In the genomic region with DNA sequence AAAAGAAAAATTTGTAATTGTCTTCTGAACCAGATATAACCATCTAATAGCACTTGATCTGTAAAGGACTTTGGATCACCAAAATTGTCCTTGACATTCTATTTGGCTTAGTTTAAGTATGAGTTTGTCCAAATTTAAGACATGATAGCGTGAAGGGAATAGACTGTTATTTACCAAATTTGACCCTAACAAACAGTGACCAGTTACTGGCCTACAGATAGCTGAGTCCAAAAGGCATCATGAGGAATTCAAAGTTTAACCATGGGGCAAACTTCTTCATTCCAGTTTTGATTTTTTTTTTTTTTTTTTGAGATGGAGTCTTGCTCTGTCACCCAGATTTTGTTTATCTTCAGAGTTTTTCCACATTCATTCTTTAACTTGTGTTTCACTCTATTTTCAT, we compare ENCODE assay signal across 24 cellular contexts. TPM values are rescaled to one million over a fixed set of nuclear protein-coding genes. Genes with fewer than 3 reads are reported as not detected.
DNase-seq lines count a peak whose midpoint lies in the region; ATAC-seq, FAIRE-seq and TF ChIP-seq lines count a peak whose summit lies in the region.
"Had no signal": no experiment of that assay in that cellular context is flagged by ENCODE, and none has a peak within 500 bp of the region (broad histone marks: within the 10 kb centered on the region; RNA-seq: fewer than 3 reads in every experiment).

No MANE protein-coding gene starts in this region.

- peaks cover 88% of the 10 kb centered on the region for H3K79me2 ChIP-seq in Karpas-422 (ENCODE audit: low read length)

- ATAC-seq in memory B cell (ENCODE audit: low read depth) (no peak), HG03159 (IDR thresholded peaks at IDR 0.05; ENCODE audit: unreplicated experiment) (no peak)
- ATAC-seq: Right ventricle myocardium inferior had no signal

- no peaks in the 10 kb centered on the region for H3K9me3 ChIP-seq in A673 (ENCODE audit: low read depth, low read length, poor library complexity, severe bottlenecking)
- H3K9me3 ChIP-seq in Karpas-422 (ENCODE audit: low read length): no peaks in the 10 kb centered on the region
- H3K9me3 ChIP-seq: SJCRH30 had no signal

- H3K9me2 ChIP-seq in Karpas-422 (replicated peaks; ENCODE audit: insufficient read depth, low read length): no peaks in the 10 kb centered on the region

- no peaks in the 10 kb centered on the region for H4K20me1 ChIP-seq in Karpas-422 (ENCODE audit: insufficient read depth, low read depth, low read length)

- TF ChIP-seq CTCF in A673 (conservative IDR thresholded peaks at IDR 0.05; ENCODE audit: low read depth, low read length) (no peak), chondrocyte (IDR thresholded peaks at IDR 0.05) (no peak)

- peak overlapping the region; percentile 8 for H3K27ac Mint-ChIP-seq in chondrocyte (ENCODE audit: unreplicated experiment)
- H3K27ac Mint-ChIP-seq in memory B cell: peak overlapping the region; percentile 58

- H3K4me3 ChIP-seq in A673 (ENCODE audit: low read depth, low read length, poor library complexity, severe bottlenecking): no peak overlapping the region
- H3K4me3 ChIP-seq in Karpas-422 (ENCODE audit: low read length): no peak overlapping the region
- H3K4me3 ChIP-seq: PC-9, SJCRH30 had no signal

- POLR2A ChIA-PET in A673 (lab: Charles Lee; ENCODE audit: low non-redundant PET): no interaction called here

- H3K27ac ChIP-seq in A673 (ENCODE audit: low read depth, low read length, poor library complexity, severe bottlenecking) (peak overlapping the region; percentile 3), Karpas-422 (ENCODE audit: low read length) (peak overlapping the region; percentile 5; the same call in 1 of the 2 replicates)
- H3K27ac ChIP-seq: KMS-11, PC-9, SJCRH30 had no signal

- H3K27me3 ChIP-seq in A673 (replicated peaks; ENCODE audit: insufficient read depth, low read depth, low read length, poor library complexity) (no peaks in the 10 kb centered on the region), Karpas-422 (ENCODE audit: low read length) (no peaks in the 10 kb centered on the region)
- H3K27me3 ChIP-seq: SJCRH30 had no signal

- no peak overlapping the region for H2AFZ ChIP-seq in Karpas-422 (ENCODE audit: low read length)
- H2AFZ ChIP-seq: PC-9 had no signal

- H3K27me3 Mint-ChIP-seq in chondrocyte (ENCODE audit: low read depth) (no peaks in the 10 kb centered on the region), memory B cell (no peaks in the 10 kb centered on the region)
- H3K27me3 Mint-ChIP-seq: IgD-negative memory B cell had no signal

- H3K36me3 ChIP-seq in A673 (ENCODE audit: insufficient read depth, low read length, poor library complexity, severe bottlenecking) (no peaks in the 10 kb centered on the region), Karpas-422 (ENCODE audit: insufficient read depth, low read length) (peaks cover 5% of the 10 kb centered on the region; the same call in 1 of the 2 replicates)

- FAIRE-seq in GM19239 (lab: Jason Lieb, UNC): no peak
- FAIRE-seq: GM12891 had no signal

- BruUV-seq in A673 (replicated peaks; lab: Mats Ljungman, UMichigan): no TSS peak

- CTCF ChIA-PET in A673 (lab: Charles Lee): no interaction called here

- H3K4me1 Mint-ChIP-seq in chondrocyte (ENCODE audit: low read depth) (peaks cover 46% of the 10 kb centered on the region), memory B cell (peaks cover 24% of the 10 kb centered on the region)

- peaks cover 6% of the 10 kb centered on the region for H3K36me3 Mint-ChIP-seq in chondrocyte (ENCODE audit: low read depth)
- H3K36me3 Mint-ChIP-seq in memory B cell: peaks cover 12% of the 10 kb centered on the region

- no peak for DNase-seq in A673 (ENCODE audit: low spot score)
- DNase-seq in Karpas-422: peak; percentile 32
- no peak for DNase-seq in chondrocyte (ENCODE audit: low spot score)
- DNase-seq in memory B cell (ENCODE audit: low spot score in 2 of 2): no peak
- DNase-seq in GM19239 (ENCODE audit: insufficient read length, low spot score): no peak
- no peak for DNase-seq in NCI-H1105 treated with DMSO at 0.1 percent for 48 hours (lab: John Stamatoyannopoulos, UW)
- no peak for DNase-seq in activated CD8-positive, alpha-beta memory T cell treated with anti-CD3 and anti-CD28 coated beads for 24 hours
- DNase-seq: 8988T, Calu3, DMS79 treated with DMSO at 0.1 percent for 48 hours, GF-D8, H7, NCI-H1048, NCI-H187 treated with DMSO at 0.1 percent for 48 hours, NCI-H2171 treated with DMSO at 0.1 percent for 48 hours, NCI-H524 treated with DMSO at 0.1 percent for 48 hours, NCI-H774, PC-9, SJCRH30 had no signal

- no peak overlapping the region for H3K4me2 ChIP-seq in Karpas-422 (ENCODE audit: low read depth, low read length, poor library complexity, severe bottlenecking)
- H3K4me2 ChIP-seq: KMS-11, PC-9 had no signal

- H3K4me3 Mint-ChIP-seq in chondrocyte (ENCODE audit: unreplicated experiment) (no peak overlapping the region), memory B cell (no peak overlapping the region)
- H3K4me3 Mint-ChIP-seq: IgD-negative memory B cell had no signal

- H3K9ac ChIP-seq in Karpas-422 (ENCODE audit: low read length): no peak overlapping the region
- H3K9ac ChIP-seq: KMS-11 had no signal

- H3K4me1 ChIP-seq in A673 (ENCODE audit: insufficient read depth, low read length, poor library complexity, severe bottlenecking): peaks cover 42% of the 10 kb centered on the region
- peaks cover 19% of the 10 kb centered on the region for H3K4me1 ChIP-seq in Karpas-422 (ENCODE audit: low read length)
- H3K4me1 ChIP-seq: SJCRH30 had no signal

- H3K9me3 Mint-ChIP-seq in chondrocyte (ENCODE audit: low read depth) (no peaks in the 10 kb centered on the region), memory B cell (no peaks in the 10 kb centered on the region)
- H3K9me3 Mint-ChIP-seq: IgD-negative memory B cell had no signal

- intact Hi-C loops in A673 (cut with micrococcal nuclease; ENCODE audit: unreplicated experiment): no loop called here

RNA-seq across cellular contexts. Expression of a gene that starts 38.5 kb away (rescaled TPM):
- 207 and 209 TPM in 2 replicates for total RNA-seq in A673 (2021)
- total RNA-seq in Karpas-422 (2014; rRNA removed; shearing (Covaris generic); ENCODE audit: low replicate concordance): 49.1 and 87.4 TPM in 2 replicates
- total RNA-seq in chondrocyte: 282 to 430 TPM (median 411 TPM) in 3 replicates
